Comparison of ENCODE assay signal across 8 cellular contexts in genomic region chr17:74987418-74987908, GRCh38. TPM values are rescaled to one million over a fixed set of nuclear protein-coding genes. Genes with fewer than 3 reads are reported as not detected.
A peak's percentile ranks its signal among the peaks of the same experiment; 100 is the strongest.
DNase-seq lines count a peak whose midpoint lies in the region; ATAC-seq and TF ChIP-seq lines count a peak whose summit lies in the region.

CDR2L (plus strand) TSS chr17:74987632; CDS start chr17:74988044, 412 bp downstream.

- H3K36me3 ChIP-seq in muscle layer of colon (ENCODE audit: insufficient read depth, low read length) = no peaks in the 10 kb centered on the region

- in situ Hi-C loops in Caki2 (cut with HindIII; ENCODE audit: low pct_unique_long_range_greater_than_20kb, low sequenced_read_pairs) = no loop called here

- H3K27ac ChIP-seq in muscle layer of colon (ENCODE audit: low read depth, low read length) = peak within 1 kb of the TSS; percentile 99

- H3K9me3 ChIP-seq in muscle layer of colon (ENCODE audit: low read length) = no peaks in the 10 kb centered on the region

- peak within 1 kb of the TSS; percentile 59 for H3K4me3 ChIP-seq in Jurkat, Clone E6-1 (ENCODE audit: low read length)
- H3K4me3 ChIP-seq in muscle layer of colon (ENCODE audit: low read depth in 1 of 2, low read length in 2 of 2) = peak within 1 kb of the TSS; percentile 87 to 92

- peak; percentile 85 for ATAC-seq in GM21576 (IDR thresholded peaks at IDR 0.05; ENCODE audit: unreplicated experiment)
- ATAC-seq in esophagus mucosa = peak; percentile 89

- H3K9ac ChIP-seq in muscle layer of colon (ENCODE audit: low read length) = peak within 1 kb of the TSS; percentile 99

- H3K27me3 ChIP-seq in muscle layer of colon (ENCODE audit: control insufficient read depth in 1 of 2, insufficient read depth in 2 of 2, low read length in 2 of 2) = no peaks in the 10 kb centered on the region

- DNase-seq in Caki2 (ENCODE audit: low read depth) = peak; percentile 91
- peak; percentile 85 for DNase-seq in Jurkat, Clone E6-1 (ENCODE audit: low read depth, low spot score)
- DNase-seq in activated T-cell treated with anti-CD3 and anti-CD28 coated beads, Interleukin-2, amount 50 U/mL, for 48 hours = peak; percentile 94 to 95
- DNase-seq in stimulated activated CD8-positive, alpha-beta memory T cell treated with anti-CD3 and anti-CD28 coated beads, Interleukin-4, amount 100 ng/mL, for 48 hours = peak; percentile 96

- peaks cover 25% of the 10 kb centered on the region for H3K4me1 ChIP-seq in muscle layer of colon (ENCODE audit: insufficient read depth, low read length)

TF ChIP-seq in PFSK-1, 5 proteins besides CTCF, POLR2A, EP300 and RAD21:
- TF ChIP-seq TAF1 (IDR thresholded peaks at IDR 0.05; ENCODE audit: borderline replicate concordance, insufficient read depth, low read length) = peak; percentile 91
- no peak for TF ChIP-seq SIN3A (IDR thresholded peaks at IDR 0.05; ENCODE audit: borderline replicate concordance, insufficient read depth, low read length)
- no peak for TF ChIP-seq FOXP2 (optimal IDR thresholded peaks at IDR 0.05; ENCODE audit: borderline replicate concordance, extremely low read depth, extremely low read length, insufficient read depth)
- peak; percentile 72; the same call in 1 of the 2 replicates for TF ChIP-seq POLR2AphosphoS5 (IDR thresholded peaks at IDR 0.05; ENCODE audit: low read depth, low read length)
TF ChIP-seq in PFSK-1: peak in this region for 2.

RNA-seq across cellular contexts. Expression of gene CDR2L, which starts in this region (rescaled TPM):
- 32.7 and 33.6 TPM in 2 replicates for total RNA-seq in Caki2 (2014; rRNA removed; shearing (Covaris generic); ENCODE audit: low replicate concordance)
- polyA plus RNA-seq in Jurkat, Clone E6-1 (2012; ENCODE audit: insufficient read depth, insufficient read length) = 8.1 TPM
- 36.7 TPM for polyA plus RNA-seq in PFSK-1 (2012; ENCODE audit: insufficient read length, low read depth)
- total RNA-seq in esophagus mucosa = 2.7 TPM

Comparison
In these comparisons a context has a peak if more than half of its experiments do, and no peak if none do; other contexts are left out.
1. Peak in every context shown above with its lines: DNase-seq, ATAC-seq, H3K4me3 ChIP-seq and H3K27ac ChIP-seq.